In genomic region chr17:77686903-77687302, GRCh38 we compare ENCODE assay signal across 20 cellular contexts.
"Had no signal": no experiment of that assay in that cellular context is flagged by ENCODE, and none has a peak within 500 bp of the region (broad histone marks: within the 10 kb centered on the region; RNA-seq: fewer than 3 reads in every experiment).

No MANE protein-coding gene starts in this region.

- DNase-seq: effector CD4-positive, alpha-beta T cell; endodermal cell; erythroblast; foreskin keratinocyte; heart left ventricle; hippocampal formation; kidney glomerular epithelial cell; mesendoderm; naive B cell; psoas muscle; retina; stimulated activated CD4-positive, alpha-beta T cell treated with anti-CD3 and anti-CD28 coated beads, Interleukin-4, amount 100 ng/mL, for 1 hour; upper lobe of left lung had no signal

- H3K27ac Mint-ChIP-seq: endodermal cell; naive B cell; nephron; stimulated activated memory B cell treated with anti-CD40 and anti-IgM and Interleukin-4, amounts not matched to agents 10 μg/mL and 1 μg/mL and 100 μg/mL, for 72 hours; stimulated activated naive CD8-positive, alpha-beta T cell treated with anti-CD3 and anti-CD28 coated beads, Interleukin-15, Interleukin-2, amounts not matched to agents 100 ng/mL and 50 ng/mL, for 24 hours had no signal

- H3K27ac ChIP-seq: foreskin keratinocyte, heart left ventricle, neutrophil, psoas muscle, right lobe of liver, tibial artery, upper lobe of left lung, vagina had no signal

- H3K36me3 Mint-ChIP-seq: naive B cell; stimulated activated memory B cell treated with anti-CD40 and anti-IgM and Interleukin-4, amounts not matched to agents 10 μg/mL and 1 μg/mL and 100 μg/mL, for 72 hours had no signal

- H3K36me3 ChIP-seq: heart left ventricle, neutrophil, right lobe of liver, tibial artery, upper lobe of left lung, vagina had no signal

- H3K27me3 ChIP-seq: heart left ventricle, right lobe of liver, upper lobe of left lung, vagina had no signal

- H3K9me3 Mint-ChIP-seq: endodermal cell; nephron; stimulated activated naive CD8-positive, alpha-beta T cell treated with anti-CD3 and anti-CD28 coated beads, Interleukin-15, Interleukin-2, amounts not matched to agents 100 ng/mL and 50 ng/mL, for 24 hours had no signal

- H3K9me3 ChIP-seq: heart left ventricle, neutrophil, psoas muscle, right lobe of liver, tibial artery, upper lobe of left lung, vagina had no signal

- H3K27me3 Mint-ChIP-seq: stimulated activated naive CD8-positive, alpha-beta T cell treated with anti-CD3 and anti-CD28 coated beads, Interleukin-15, Interleukin-2, amounts not matched to agents 100 ng/mL and 50 ng/mL, for 24 hours had no signal

- H3K4me3 Mint-ChIP-seq: endodermal cell; naive B cell; nephron; stimulated activated memory B cell treated with anti-CD40 and anti-IgM and Interleukin-4, amounts not matched to agents 10 μg/mL and 1 μg/mL and 100 μg/mL, for 72 hours; stimulated activated naive CD8-positive, alpha-beta T cell treated with anti-CD3 and anti-CD28 coated beads, Interleukin-15, Interleukin-2, amounts not matched to agents 100 ng/mL and 50 ng/mL, for 24 hours had no signal

- H3K4me1 Mint-ChIP-seq: endodermal cell had no signal

- H3K4me3 ChIP-seq: heart left ventricle, psoas muscle, right lobe of liver, tibial artery, upper lobe of left lung, vagina had no signal

- ATAC-seq: foreskin keratinocyte; heart left ventricle; psoas muscle; right lobe of liver; stimulated activated memory B cell treated with anti-CD40 and anti-IgM and Interleukin-4, amounts not matched to agents 10 μg/mL and 1 μg/mL and 100 μg/mL, for 72 hours had no signal
